ENCODE assay signal across 22 cellular contexts in the genomic region with DNA sequence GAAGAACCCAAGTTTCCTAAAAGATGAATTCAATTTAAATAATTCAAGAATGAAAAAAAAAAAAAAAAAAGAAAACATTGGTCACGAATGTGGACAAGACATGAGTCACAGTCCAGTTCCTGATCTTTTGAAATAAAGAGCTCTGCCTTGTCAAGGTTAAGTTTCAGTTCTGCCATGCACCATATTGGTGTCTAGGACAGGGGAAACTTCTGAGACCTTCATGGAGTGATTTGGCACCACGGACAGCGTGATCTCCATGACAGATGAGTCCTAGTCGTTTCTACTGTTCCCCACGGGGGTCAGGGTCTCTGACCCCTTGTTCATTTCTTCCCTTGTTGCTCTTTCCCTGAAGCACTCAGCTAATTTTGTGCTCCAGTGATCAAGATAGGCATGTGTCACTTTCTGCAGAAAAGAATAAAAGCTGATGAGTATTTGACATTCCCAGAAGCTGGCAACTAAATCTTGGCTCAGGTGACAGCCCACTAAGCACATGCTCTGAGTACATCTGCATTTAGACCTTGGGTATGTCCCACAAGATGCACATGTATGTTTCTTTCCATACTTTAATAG.
DNase-seq lines count a peak whose midpoint lies in the region; ATAC-seq, FAIRE-seq and TF ChIP-seq lines count a peak whose summit lies in the region.
"Had no signal": no experiment of that assay in that cellular context is flagged by ENCODE, and none has a peak within 500 bp of the region (broad histone marks: within the 10 kb centered on the region; RNA-seq: fewer than 3 reads in every experiment).

No MANE protein-coding gene starts in this region.

- POLR2A ChIA-PET in OCI-LY7 (lab: Charles Lee): interaction anchor here (0.5 to 0.7 kb wide), 2 partner anchors 397 to 493 kb away, joined by 3 to 8 read pairs; no protein-coding TSS in a partner anchor

- CTCF ChIA-PET in OCI-LY7 (lab: Charles Lee; ENCODE audit: unreplicated experiment): interaction anchor here (0.6 kb wide), 1 partner anchor 58 kb away, joined by 4 read pairs; no protein-coding TSS in a partner anchor

- H3K9me2 ChIP-seq in OCI-LY7 (ENCODE audit: insufficient read depth, low read length): no peaks in the 10 kb centered on the region

- peaks cover 2% of the 10 kb centered on the region for H3K36me3 Mint-ChIP-seq in activated naive CD4-positive, alpha-beta T cell treated with anti-CD3 and anti-CD28 coated beads, Interleukin-2, amount 50 U/mL, for 24 hours

- H3K4me1 ChIP-seq in OCI-LY7 (ENCODE audit: insufficient read depth, low read length, poor library complexity, severe bottlenecking): no peaks in the 10 kb centered on the region
- H3K4me1 ChIP-seq: BE2C had no signal

- no peaks in the 10 kb centered on the region for H3K9me3 ChIP-seq in OCI-LY7 (ENCODE audit: low read length)
- H3K9me3 ChIP-seq: BE2C, MG63 had no signal

- H3K36me3 ChIP-seq in bronchial epithelial cell (ENCODE audit: control insufficient read depth, insufficient read depth, low read length) (no peaks in the 10 kb centered on the region), OCI-LY7 (ENCODE audit: insufficient read depth, low read length) (no peaks in the 10 kb centered on the region)
- H3K36me3 ChIP-seq: BE2C, MG63 had no signal

- H3K9me3 Mint-ChIP-seq in activated naive CD4-positive, alpha-beta T cell treated with anti-CD3 and anti-CD28 coated beads, Interleukin-2, amount 50 U/mL, for 24 hours: peaks cover 4% of the 10 kb centered on the region
- H3K9me3 Mint-ChIP-seq: CD4-positive, alpha-beta T cell had no signal

- no peak overlapping the region for H3K27ac ChIP-seq in OCI-LY7 (ENCODE audit: low read depth, low read length, poor library complexity, severe bottlenecking)

- intact Hi-C loops in OCI-LY7 (cut with micrococcal nuclease; ENCODE audit: unreplicated experiment): no loop called here

- no peaks in the 10 kb centered on the region for H3K27me3 ChIP-seq in bronchial epithelial cell (ENCODE audit: control insufficient read depth, insufficient read depth, low read length)
- H3K27me3 ChIP-seq: BE2C, MG63 had no signal

- TF ChIP-seq POLR2A in NB4 (IDR thresholded peaks at IDR 0.05; ENCODE audit: extremely low read depth, insufficient read length): no peak

- peaks cover 40% of the 10 kb centered on the region for H3K4me1 Mint-ChIP-seq in activated naive CD4-positive, alpha-beta T cell treated with anti-CD3 and anti-CD28 coated beads, Interleukin-2, amount 50 U/mL, for 24 hours

- H3K4me3 Mint-ChIP-seq in activated naive CD4-positive, alpha-beta T cell treated with anti-CD3 and anti-CD28 coated beads, Interleukin-2, amount 50 U/mL, for 24 hours: no peak overlapping the region
- H3K4me3 Mint-ChIP-seq: CD4-positive, alpha-beta T cell had no signal

- H3K27ac Mint-ChIP-seq in activated naive CD4-positive, alpha-beta T cell treated with anti-CD3 and anti-CD28 coated beads, Interleukin-2, amount 50 U/mL, for 24 hours: peak overlapping the region; percentile 57
- H3K27ac Mint-ChIP-seq: CD4-positive, alpha-beta T cell had no signal

- no TSS peak for BruUV-seq in OCI-LY7 (replicated peaks; lab: Mats Ljungman, UMichigan)

- H3K4me2 ChIP-seq in OCI-LY7 (ENCODE audit: low read length): no peak overlapping the region

- no peak for DNase-seq in activated naive CD4-positive, alpha-beta T cell (lab: John Stamatoyannopoulos, UW)
- peak; percentile 1 for DNase-seq in NB4 (ENCODE audit: low read depth)
- peak; percentile 45 for DNase-seq in bronchial epithelial cell (ENCODE audit: low read depth)
- DNase-seq in renal cortical epithelial cell (ENCODE audit: low read depth): peak; percentile 39
- DNase-seq in OCI-LY7 (ENCODE audit: low spot score): no peak
- DNase-seq in DMS114 treated with DMSO at 0.1 percent for 48 hours (lab: John Stamatoyannopoulos, UW; ENCODE audit: unreplicated experiment): no peak
- DNase-seq: 8988T; BE2C; CD4-positive, alpha-beta T cell; DMS79; MG63; NCI-H1417 treated with DMSO at 0.1 percent for 48 hours; NCI-H1930; NCI-H2171; NCI-H446; NCI-H69; NK-92 treated with Interleukin-12 subunit alpha and Interleukin-12 subunit beta, amount 100 ng/mL, for 24 hours; RPMI8226 had no signal

- ATAC-seq in GM21447 (IDR thresholded peaks at IDR 0.05; ENCODE audit: unreplicated experiment): no peak

- no peak overlapping the region for H2AFZ ChIP-seq in OCI-LY7 (ENCODE audit: low read length)

- no peaks in the 10 kb centered on the region for H3K27me3 Mint-ChIP-seq in activated naive CD4-positive, alpha-beta T cell treated with anti-CD3 and anti-CD28 coated beads, Interleukin-2, amount 50 U/mL, for 24 hours
- H3K27me3 Mint-ChIP-seq: CD4-positive, alpha-beta T cell had no signal

- no peaks in the 10 kb centered on the region for H4K20me1 ChIP-seq in OCI-LY7 (ENCODE audit: insufficient read depth, low read length)

- no peaks in the 10 kb centered on the region for H3K79me2 ChIP-seq in OCI-LY7 (ENCODE audit: insufficient read depth, low read depth, low read length)

- no peak for FAIRE-seq in bronchial epithelial cell (lab: Jason Lieb, UNC)
- FAIRE-seq: GM12892, H1 had no signal

- TF ChIP-seq CTCF in NB4 (IDR thresholded peaks at IDR 0.05; ENCODE audit: low read depth, low read length) (no peak), bronchial epithelial cell (IDR thresholded peaks at IDR 0.05; ENCODE audit: insufficient read depth, low read length, severe bottlenecking) (no peak), OCI-LY7 (conservative IDR thresholded peaks at IDR 0.05; ENCODE audit: low read length) (no peak)

- H3K4me3 ChIP-seq in NB4 (ENCODE audit: low read depth, low read length): no peak overlapping the region
- no peak overlapping the region for H3K4me3 ChIP-seq in bronchial epithelial cell (ENCODE audit: low read depth, low read length)
- H3K4me3 ChIP-seq in OCI-LY7 (ENCODE audit: low read depth, low read length, poor library complexity, severe bottlenecking): no peak overlapping the region
- H3K4me3 ChIP-seq: MG63 had no signal

Comparison
In these comparisons a context has a peak if more than half of its experiments do, and no peak if none do; other contexts are left out.
1. DNase-seq: peak in NB4 (single experiment), bronchial epithelial cell (single experiment) and renal cortical epithelial cell (single experiment); none in activated naive CD4-positive, alpha-beta T cell (0 of 4), OCI-LY7 (single experiment) and DMS114 treated with DMSO at 0.1 percent for 48 hours (single experiment).